Comparison of ENCODE assay signal across 10 cellular contexts in genomic region chr10:72637398-72637857, GRCh38. TPM values are rescaled to one million over a fixed set of nuclear protein-coding genes. Genes with fewer than 3 reads are reported as not detected.
DNase-seq lines count a peak whose midpoint lies in the region; ATAC-seq and TF ChIP-seq lines count a peak whose summit lies in the region.
"Had no signal": no experiment of that assay in that cellular context is flagged by ENCODE, and none has a peak within 500 bp of the region (broad histone marks: within the 10 kb centered on the region; RNA-seq: fewer than 3 reads in every experiment).

No MANE protein-coding gene starts in this region.

- H3K36me3 ChIP-seq in brain microvascular endothelial cell (replicated peaks), result no peaks in the 10 kb centered on the region
- no peaks in the 10 kb centered on the region for H3K36me3 ChIP-seq in neutrophil

- H3K9me3 ChIP-seq in neutrophil, result no peaks in the 10 kb centered on the region

- TF ChIP-seq CTCF in brain microvascular endothelial cell (IDR thresholded peaks at IDR 0.05; ENCODE audit: low read depth, low read length, missing control alignments) (no peak), neutrophil (IDR thresholded peaks at IDR 0.05) (no peak)

- H3K27ac ChIP-seq in brain microvascular endothelial cell (no peak overlapping the region), neutrophil (peak overlapping the region; percentile 27)
- H3K27ac ChIP-seq: 22Rv1, SK-N-MC had no signal

- ATAC-seq in GM21515 (IDR thresholded peaks at IDR 0.05; ENCODE audit: unreplicated experiment) (no peak), GM19324 (IDR thresholded peaks at IDR 0.05; ENCODE audit: low FRiP score, unreplicated experiment) (no peak)

- in situ Hi-C loops in brain microvascular endothelial cell (cut with HindIII; ENCODE audit: low pct_ligation_motif_present, low sequenced_read_pairs), result no loop called here

- peaks cover 19 to 26% of the 10 kb centered on the region in 2 experiments for H3K4me1 ChIP-seq in neutrophil (ENCODE audit: control insufficient read depth in 1 of 2, insufficient read depth in 1 of 2, low read depth in 1 of 2, low read length in 1 of 2)

- H3K27me3 ChIP-seq in brain microvascular endothelial cell (replicated peaks), result no peaks in the 10 kb centered on the region
- no peaks in the 10 kb centered on the region for H3K27me3 ChIP-seq in neutrophil

- H3K4me3 ChIP-seq in brain microvascular endothelial cell (ENCODE audit: low read depth, low read length), result no peak overlapping the region
- H3K4me3 ChIP-seq in neutrophil (ENCODE audit: low read depth in 1 of 2, low read length in 1 of 2), result no peak overlapping the region
- H3K4me3 ChIP-seq: SK-N-MC had no signal

- DNase-seq in DMS53 (lab: John Stamatoyannopoulos, UW) (peak; percentile 12), DMS53 treated with DMSO at 0.1 percent for 48 hours (lab: John Stamatoyannopoulos, UW; ENCODE audit: unreplicated experiment) (no peak), M059J (ENCODE audit: low read depth) (peak; percentile 82), brain microvascular endothelial cell (peak; percentile 61)
- no peak for DNase-seq in activated CD4-positive, CD25-positive, alpha-beta regulatory T cell (lab: John Stamatoyannopoulos, UW)

RNA-seq across cellular contexts. Expression of gene MICU1, which starts 11.5 kb away (rescaled TPM):
- total RNA-seq in M059J (2014; rRNA removed; shearing (Covaris generic)), result 49.4 and 53.7 TPM in 2 replicates

RNA-seq across cellular contexts. Expression of gene MCU, which starts 54.5 kb away (rescaled TPM):
- 40.2 and 52.9 TPM in 2 replicates for total RNA-seq in M059J (2014; rRNA removed; shearing (Covaris generic))

Comparison
In these comparisons a context has a peak if more than half of its experiments do, and no peak if none do; other contexts are left out.
1. DNase-seq: peak in DMS53 (single experiment), M059J (single experiment) and brain microvascular endothelial cell (single experiment); none in DMS53 treated with DMSO at 0.1 percent for 48 hours (single experiment) and activated CD4-positive, CD25-positive, alpha-beta regulatory T cell (0 of 4).